ENCODE assay signal across 8 cellular contexts in the genomic region with DNA sequence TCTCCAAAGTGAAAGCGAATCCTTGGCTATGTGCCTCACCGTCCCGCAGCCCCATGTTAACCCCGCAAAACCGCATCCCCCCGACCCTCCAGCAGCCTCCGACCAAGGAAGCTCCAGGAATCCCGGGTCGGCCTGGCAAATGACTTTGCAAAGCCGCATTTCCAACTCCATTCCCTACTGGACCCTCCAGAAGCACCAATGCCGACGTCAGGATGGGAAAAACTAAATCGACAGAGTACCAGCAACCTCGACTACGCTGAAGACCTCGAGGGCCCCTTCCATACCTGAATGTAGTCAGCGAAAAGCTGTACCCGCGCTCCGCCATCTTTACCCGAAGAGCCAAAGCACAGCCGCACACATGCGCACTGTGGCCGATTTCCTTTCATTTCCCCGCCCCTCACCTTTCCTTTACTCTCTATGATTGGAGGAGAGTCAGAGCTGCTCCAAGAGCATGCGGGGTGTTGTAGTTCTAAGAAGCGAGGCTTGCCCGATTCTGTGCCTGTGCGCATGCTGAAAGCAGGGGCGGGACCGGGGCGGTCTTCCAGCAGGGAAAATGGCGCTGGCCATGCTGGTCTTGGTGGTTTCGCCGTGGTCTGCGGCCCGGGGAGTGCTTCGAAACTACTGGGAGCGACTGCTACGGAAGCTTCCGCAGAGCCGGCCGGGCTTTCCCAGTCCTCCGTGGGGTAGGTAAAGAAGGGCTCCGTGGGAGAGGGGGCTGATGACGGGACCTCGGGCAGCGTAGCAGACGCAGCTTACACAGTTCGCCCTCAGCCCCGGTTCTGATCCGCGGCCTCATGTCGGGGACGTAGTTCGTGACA. TPM values are rescaled to one million over a fixed set of nuclear protein-coding genes. Genes with fewer than 3 reads are reported as not detected.
DNase-seq lines count a peak whose midpoint lies in the region; ATAC-seq and TF ChIP-seq lines count a peak whose summit lies in the region.

A gene (plus strand): TSS at position 543 of the 818 bp plus-strand sequence. CDS start 11 bp downstream, at position 554.
A gene (minus strand): TSS at position 341 of the 818 bp plus-strand sequence. CDS start 16 bp downstream, at position 325.

- peaks cover 47% of the 10 kb centered on the region for H3K36me3 Mint-ChIP-seq in activated CD4-positive, alpha-beta T cell treated with anti-CD3 and anti-CD28 coated beads for 36 hours (ENCODE audit: low read depth)

- intact Hi-C loops in activated CD4-positive, alpha-beta T cell treated with anti-CD3 and anti-CD28 coated beads for 36 hours (cut with DNase I, micrococcal nuclease) = loop anchor here (1.0 to 10.0 kb wide), 8 partner anchors 20 to 1110 kb away; a partner anchor contains a TSS

- H3K27me3 Mint-ChIP-seq in activated CD4-positive, alpha-beta T cell treated with anti-CD3 and anti-CD28 coated beads for 36 hours = no peaks in the 10 kb centered on the region

- peaks cover 67% of the 10 kb centered on the region for H3K4me1 Mint-ChIP-seq in activated CD4-positive, alpha-beta T cell treated with anti-CD3 and anti-CD28 coated beads for 36 hours

- no peaks in the 10 kb centered on the region for H3K36me3 ChIP-seq in kidney epithelial cell (ENCODE audit: control insufficient read depth, insufficient read depth, low read length)

- POLR2A ChIA-PET in activated CD4-positive, alpha-beta T cell treated with anti-CD3 and anti-CD28 coated beads for 36 hours (lab: Charles Lee) = interaction anchor here (0.6 to 1.5 kb wide), 5 partner anchors 18 to 828 kb away, joined by 3 to 8 read pairs (median 7); a partner anchor contains a TSS

- DNase-seq in Ammon's horn (ENCODE audit: low spot score) (peak; percentile 98), GM19238 (ENCODE audit: insufficient read length, low spot score) (peak; percentile 81), NCI-H524 (lab: John Stamatoyannopoulos, UW) (peak; percentile 91 to 96), choroid plexus epithelial cell (ENCODE audit: low read depth) (peak; percentile 99), kidney epithelial cell (ENCODE audit: low read depth) (peak; percentile 93)
- DNase-seq in activated CD4-positive, alpha-beta T cell treated with anti-CD3 and anti-CD28 coated beads for 36 hours = peak; percentile 95
- DNase-seq in stimulated activated CD4-positive, alpha-beta T cell treated with anti-CD3 and anti-CD28 coated beads, Interleukin-15, amount 100 ng/mL, for 48 hours (ENCODE audit: low read depth in 2 of 2) = peak; percentile 89 to 90

- H3K27ac Mint-ChIP-seq in activated CD4-positive, alpha-beta T cell treated with anti-CD3 and anti-CD28 coated beads for 36 hours = peak within 1 kb of the TSS; percentile 100

- no peak for TF ChIP-seq CTCF in choroid plexus epithelial cell (conservative IDR thresholded peaks at IDR 0.05; ENCODE audit: low read depth, low read length)
- TF ChIP-seq CTCF in kidney epithelial cell (IDR thresholded peaks at IDR 0.05; ENCODE audit: insufficient read depth, low read length, poor library complexity, severe bottlenecking) = no peak

- peak within 1 kb of the TSS; percentile 99 for H3K4me3 ChIP-seq in choroid plexus epithelial cell (ENCODE audit: low read depth, low read length)
- peak within 1 kb of the TSS; percentile 100 for H3K4me3 ChIP-seq in kidney epithelial cell (ENCODE audit: low read depth, low read length)

- CTCF ChIA-PET in activated CD4-positive, alpha-beta T cell treated with anti-CD3 and anti-CD28 coated beads for 36 hours (lab: Charles Lee) = interaction anchor here (0.5 to 2.1 kb wide), 11 partner anchors 8 to 903 kb away, joined by 3 to 8 read pairs (median 3); a partner anchor contains a TSS

- ATAC-seq in HG03442 (IDR thresholded peaks at IDR 0.05; ENCODE audit: unreplicated experiment) = peak; percentile 99
- ATAC-seq in activated CD4-positive, alpha-beta T cell treated with anti-CD3 and anti-CD28 coated beads for 36 hours = peak; percentile 100

- no peaks in the 10 kb centered on the region for H3K9me3 Mint-ChIP-seq in activated CD4-positive, alpha-beta T cell treated with anti-CD3 and anti-CD28 coated beads for 36 hours (ENCODE audit: low read depth)

- no peaks in the 10 kb centered on the region for H3K27me3 ChIP-seq in kidney epithelial cell (ENCODE audit: control insufficient read depth, insufficient read depth, low read length)

- H3K4me3 Mint-ChIP-seq in activated CD4-positive, alpha-beta T cell treated with anti-CD3 and anti-CD28 coated beads for 36 hours = peak within 1 kb of the TSS; percentile 98

RNA-seq across cellular contexts. Expression of the first gene that starts in this region (rescaled TPM):
- 10 to 100 TPM; 74.7 to 75.5 TPM for total RNA-seq in activated CD4-positive, alpha-beta T cell treated with anti-CD3 and anti-CD28 coated beads for 36 hours
- total RNA-seq in kidney epithelial cell = 95.4 and 97.9 TPM in 2 replicates

RNA-seq across cellular contexts. Expression of the second gene that starts in this region (rescaled TPM):
- 100 to 1,000 TPM; 109 to 217 TPM for total RNA-seq in activated CD4-positive, alpha-beta T cell treated with anti-CD3 and anti-CD28 coated beads for 36 hours
- total RNA-seq in kidney epithelial cell = 71.2 and 91.8 TPM in 2 replicates

Comparison
In these comparisons a context has a peak if more than half of its experiments do, and no peak if none do; other contexts are left out.
1. Peak in every context shown above with its lines: DNase-seq, ATAC-seq and H3K4me3 ChIP-seq.